Comparison of ENCODE assay signal across 1 cellular context in the genomic region with DNA sequence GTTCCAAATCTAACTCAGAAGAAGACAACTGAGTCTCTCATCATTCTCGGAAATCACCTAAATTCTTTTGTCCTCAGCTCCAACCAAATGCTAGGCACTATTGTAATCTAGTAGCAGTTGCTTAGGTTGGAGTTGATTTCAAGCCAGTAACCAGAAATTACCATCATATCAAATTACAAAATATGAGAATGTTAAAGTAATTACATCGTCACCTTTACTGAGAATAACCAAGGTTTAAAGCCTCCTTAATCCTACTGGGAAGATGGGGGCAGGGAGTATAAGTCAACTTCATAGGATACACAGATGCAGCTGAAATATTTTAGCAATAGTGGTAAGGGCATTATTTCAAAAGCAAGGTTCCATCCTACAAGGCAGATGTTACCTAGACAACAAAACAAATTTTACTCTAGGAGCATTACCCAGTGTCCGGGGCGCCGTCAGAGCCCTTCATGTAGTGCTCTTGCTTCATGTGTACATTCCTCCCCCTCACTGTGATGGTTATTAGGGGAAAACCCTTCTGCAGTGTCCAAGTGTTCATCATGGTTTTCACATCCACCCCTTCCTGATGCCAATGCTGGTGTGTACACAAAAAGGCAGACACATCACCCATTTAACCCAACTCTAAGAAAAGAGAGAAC.
TF ChIP-seq lines count a peak whose summit lies in the region.

No MANE protein-coding gene starts in this region.

TF ChIP-seq in HEK293, 187 proteins besides CTCF, POLR2A, EP300 and RAD21 (continued from another document):
- no peak for TF ChIP-seq ZNF692 (tag by site-specific recombination; IDR thresholded peaks at IDR 0.05)
- TF ChIP-seq, protein P1, sequence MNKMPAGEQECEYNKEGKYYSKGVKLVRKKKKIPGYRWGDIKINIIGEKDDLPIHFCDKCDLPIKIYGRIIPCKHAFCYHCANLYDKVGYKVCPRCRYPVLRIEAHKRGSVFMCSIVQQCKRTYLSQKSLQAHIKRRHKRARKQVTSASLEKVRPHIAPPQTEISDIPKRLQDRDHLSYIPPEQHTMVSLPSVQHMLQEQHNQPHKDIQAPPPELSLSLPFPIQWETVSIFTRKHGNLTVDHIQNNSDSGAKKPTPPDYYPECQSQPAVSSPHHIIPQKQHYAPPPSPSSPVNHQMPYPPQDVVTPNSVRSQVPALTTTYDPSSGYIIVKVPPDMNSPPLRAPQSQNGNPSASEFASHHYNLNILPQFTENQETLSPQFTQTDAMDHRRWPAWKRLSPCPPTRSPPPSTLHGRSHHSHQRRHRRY (tag by site-specific recombination; IDR thresholded peaks at IDR 0.05): no peak
TF ChIP-seq in HEK293: peak in this region for 7.
